ENCODE assay signal across 8 cellular contexts in genomic region chr11:111230122-111230465, GRCh38. TPM values are rescaled to one million over a fixed set of nuclear protein-coding genes. Genes with fewer than 3 reads are reported as not detected.
DNase-seq lines count a peak whose midpoint lies in the region; ATAC-seq and TF ChIP-seq lines count a peak whose summit lies in the region.

No MANE protein-coding gene starts in this region.

- intact Hi-C loops in esophagus squamous epithelium (cut with DNase I): loop anchor here (10.0 kb wide), 1 partner anchor 785 kb away; no protein-coding TSS in a partner anchor

- H3K27ac ChIP-seq in esophagus squamous epithelium (peak overlapping the region; percentile 57 to 67 (median 64)), thoracic aorta (no peak overlapping the region)

- ATAC-seq in activated CD8-positive, alpha-beta memory T cell treated with anti-CD3 and anti-CD28 coated beads, Interleukin-2, amount 10 ng/mL, durations not matched to agents 7 days and 5 days: peak; percentile 59
- ATAC-seq in HG03442 (IDR thresholded peaks at IDR 0.05; ENCODE audit: unreplicated experiment): peak; percentile 26
- peak; percentile 30 for ATAC-seq in thoracic aorta (ENCODE audit: insufficient number of reproducible peaks, low FRiP score, low read depth)

- peak overlapping the region; percentile 43 to 68 (median 50) for H3K4me3 ChIP-seq in esophagus squamous epithelium
- peak overlapping the region; percentile 78 for H3K4me3 ChIP-seq in thoracic aorta

- peaks cover 31% of the 10 kb centered on the region for H3K27me3 Mint-ChIP-seq in activated CD8-positive, alpha-beta memory T cell treated with anti-CD3 and anti-CD28 coated beads, Interleukin-2, amount 10 ng/mL, durations not matched to agents 7 days and 5 days

- H3K9me3 ChIP-seq in esophagus squamous epithelium: peaks cover 0 to 3% (median 0%) of the 10 kb centered on the region in 3 donors
- H3K9me3 ChIP-seq in thoracic aorta: no peaks in the 10 kb centered on the region

- H3K4me1 ChIP-seq in esophagus squamous epithelium (peaks cover 0 to 13% (median 4%) of the 10 kb centered on the region in 3 donors), thoracic aorta (ENCODE audit: control insufficient read depth in 1 of 2, low read depth in 2 of 2) (peaks cover 0 to 3% of the 10 kb centered on the region in 2 donors)

- 41 to 43% methylated on average over 6 of the region's 6 CpGs for WGBS in esophagus squamous epithelium, 2 donors

- peak overlapping the region; percentile 75 for H3K4me3 Mint-ChIP-seq in activated CD8-positive, alpha-beta memory T cell treated with anti-CD3 and anti-CD28 coated beads, Interleukin-2, amount 10 ng/mL, durations not matched to agents 7 days and 5 days

- H3K9me3 Mint-ChIP-seq in activated CD8-positive, alpha-beta memory T cell treated with anti-CD3 and anti-CD28 coated beads, Interleukin-2, amount 10 ng/mL, durations not matched to agents 7 days and 5 days (ENCODE audit: low read depth): no peaks in the 10 kb centered on the region

- TF ChIP-seq POLR2A in esophagus squamous epithelium (IDR thresholded peaks at IDR 0.05): no peak
- no peak for TF ChIP-seq POLR2A in erythroblast (IDR thresholded peaks at IDR 0.05; ENCODE audit: low read length)

- H3K4me1 Mint-ChIP-seq in activated CD8-positive, alpha-beta memory T cell treated with anti-CD3 and anti-CD28 coated beads, Interleukin-2, amount 10 ng/mL, durations not matched to agents 7 days and 5 days: peaks cover 29% of the 10 kb centered on the region

- no peak for TF ChIP-seq CTCF in esophagus squamous epithelium (IDR thresholded peaks at IDR 0.05)
- no peak for TF ChIP-seq CTCF in thoracic aorta (IDR thresholded peaks at IDR 0.05)

- CTCF ChIA-PET in activated CD8-positive, alpha-beta memory T cell treated with anti-CD3 and anti-CD28 coated beads, Interleukin-2, amount 10 ng/mL, durations not matched to agents 7 days and 5 days (lab: Charles Lee): interaction anchor here (0.7 to 4.0 kb wide), 14 partner anchors 8 to 1029 kb away, joined by 3 to 34 read pairs (median 4); partner anchors contain the start of gene FDX1

- no peaks in the 10 kb centered on the region for H3K36me3 Mint-ChIP-seq in activated CD8-positive, alpha-beta memory T cell treated with anti-CD3 and anti-CD28 coated beads, Interleukin-2, amount 10 ng/mL, durations not matched to agents 7 days and 5 days

- H3K36me3 ChIP-seq in esophagus squamous epithelium: no peaks in the 10 kb centered on the region
- no peaks in the 10 kb centered on the region for H3K36me3 ChIP-seq in thoracic aorta

- H3K27ac Mint-ChIP-seq in activated CD8-positive, alpha-beta memory T cell treated with anti-CD3 and anti-CD28 coated beads, Interleukin-2, amount 10 ng/mL, durations not matched to agents 7 days and 5 days: no peak overlapping the region

- H3K27me3 ChIP-seq in esophagus squamous epithelium (no peaks in the 10 kb centered on the region), thoracic aorta (replicated peaks; ENCODE audit: insufficient read depth) (no peaks in the 10 kb centered on the region)

- DNase-seq in activated CD8-positive, alpha-beta memory T cell treated with anti-CD3 and anti-CD28 coated beads, Interleukin-2, amount 10 ng/mL, durations not matched to agents 7 days and 5 days: no peak
- DNase-seq in activated CD8-positive, alpha-beta memory T cell treated with anti-CD3 and anti-CD28 coated beads, Interleukin-2, amount 50 U/mL, for 4 hours: no peak
- DNase-seq in esophagus squamous epithelium (lab: John Stamatoyannopoulos, UW): no peak
- DNase-seq in thoracic aorta (ENCODE audit: low spot score): no peak
- DNase-seq in erythroblast (lab: John Stamatoyannopoulos, UW): no peak
- no peak for DNase-seq in NK-92 (lab: John Stamatoyannopoulos, UW; ENCODE audit: unreplicated experiment)
- DNase-seq in DMS79 treated with DMSO at 0.1 percent for 48 hours (lab: John Stamatoyannopoulos, UW): no peak

RNA-seq across cellular contexts. Expression of gene POU2AF2, which starts 15.4 kb away (rescaled TPM):
- total RNA-seq in activated CD8-positive, alpha-beta memory T cell treated with anti-CD3 and anti-CD28 coated beads, Interleukin-2, amount 10 ng/mL, durations not matched to agents 7 days and 5 days: not detected
- total RNA-seq in esophagus squamous epithelium (not detected), thoracic aorta (not detected)

Comparison
In these comparisons a context has a peak if more than half of its experiments do, and no peak if none do; other contexts are left out.
1. H3K27ac ChIP-seq: peak in esophagus squamous epithelium (4 of 4); none in thoracic aorta (0 of 2).
2. Peak in every context shown above with its lines, with median percentiles within 50 percentile points of each other: ATAC-seq.